Comparison of ENCODE assay signal across 20 cellular contexts in the genomic region with DNA sequence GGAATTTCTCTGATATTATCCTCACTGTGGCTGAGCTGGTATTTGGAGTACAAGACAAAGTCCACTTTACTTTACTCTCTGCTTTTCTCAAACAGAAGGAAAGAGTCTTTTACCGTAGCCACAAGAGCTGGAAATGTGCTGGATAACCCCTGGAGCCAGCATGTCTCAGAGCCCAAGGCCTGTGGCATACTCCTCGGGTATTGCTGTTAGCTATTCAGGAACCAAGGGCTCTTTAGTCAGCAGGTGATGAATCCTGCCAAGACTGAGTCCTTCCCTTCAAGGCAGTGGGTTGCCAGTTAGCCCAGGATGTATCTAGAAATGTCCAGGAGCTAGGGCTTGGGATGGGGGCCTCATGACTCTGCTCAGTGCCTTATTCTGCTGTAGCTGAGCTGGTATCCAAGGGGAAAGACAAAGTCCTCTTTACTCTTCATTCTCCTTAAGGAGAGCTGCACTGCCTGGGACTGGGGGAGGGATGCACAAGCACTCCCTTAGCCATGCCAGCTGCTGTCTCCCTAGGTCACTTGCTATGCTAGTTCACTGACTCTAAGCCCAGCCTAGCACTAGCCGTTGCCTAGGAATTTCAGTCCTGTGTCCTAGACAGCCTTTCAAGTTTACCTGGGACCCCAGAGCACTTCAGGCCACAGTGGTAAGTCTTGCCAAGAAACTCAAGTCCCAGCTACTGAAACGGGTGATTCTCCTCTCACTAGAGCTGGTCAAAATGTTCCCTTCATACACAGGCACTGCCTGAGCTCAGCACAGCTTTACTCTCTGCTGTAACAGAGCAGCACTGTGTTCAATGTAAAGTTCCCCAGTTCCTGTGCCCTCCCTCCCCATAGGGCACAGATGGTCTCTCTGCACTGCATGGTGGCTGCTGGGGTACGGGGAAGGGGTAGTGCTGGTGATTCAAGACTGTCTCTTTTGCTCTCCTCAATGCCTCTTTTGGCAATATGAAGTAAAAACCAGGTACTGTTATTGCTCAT.
DNase-seq lines count a peak whose midpoint lies in the region; ATAC-seq, FAIRE-seq and TF ChIP-seq lines count a peak whose summit lies in the region.
"Had no signal": no experiment of that assay in that cellular context is flagged by ENCODE, and none has a peak within 500 bp of the region (broad histone marks: within the 10 kb centered on the region; RNA-seq: fewer than 3 reads in every experiment).

No MANE protein-coding gene starts in this region.

- no peak for FAIRE-seq in HepG2 (lab: Jason Lieb, UNC)
- FAIRE-seq: A204.1, RCC 7860 had no signal

- no peaks in the 10 kb centered on the region for H3K79me2 ChIP-seq in HepG2 (ENCODE audit: insufficient read depth, low read length)

- H3K36me3 ChIP-seq in suprapubic skin, result no peaks in the 10 kb centered on the region
- H3K36me3 ChIP-seq in HepG2 (replicated peaks in 1 of 2; ENCODE audit: control insufficient read depth in 1 of 2, insufficient read depth in 2 of 2, low read length in 2 of 2), result no peaks in the 10 kb centered on the region
- H3K36me3 ChIP-seq: BE2C had no signal

- TF ChIP-seq POLR2A in suprapubic skin (IDR thresholded peaks at IDR 0.05), result no peak
- TF ChIP-seq POLR2A in HepG2 (IDR thresholded peaks at IDR 0.05; ENCODE audit: insufficient read depth in 1 of 2, low read depth in 2 of 2, low read length in 2 of 2), result no peak

- CTCF ChIA-PET in HepG2 (lab: Yijun Ruan, JAX; ENCODE audit: low intra/inter-chr PET ratio, low total read pairs), result no interaction called here

- 76% methylated on average over 5 of the region's 5 CpGs for WGBS in suprapubic skin
- 0% methylated on average over 4 of the region's 5 CpGs for WGBS in HepG2 (ENCODE audit: low lambda C conversion rate)

- H3K9me3 ChIP-seq in suprapubic skin (no peaks in the 10 kb centered on the region), HepG2 (ENCODE audit: low read length) (peaks cover 7% of the 10 kb centered on the region)
- H3K9me3 ChIP-seq: BE2C had no signal

- no peak for ATAC-seq in HepG2
- ATAC-seq: Right ventricle myocardium inferior had no signal

- in situ Hi-C loops in HepG2 (cut with HindIII; ENCODE audit: extremely low pct_ligation_motif_present, low pct_unique_long_range_greater_than_20kb), result no loop called here

- intact Hi-C loops in HepG2 (cut with micrococcal nuclease; ENCODE audit: unreplicated experiment), result no loop called here

- H3K27ac ChIP-seq in suprapubic skin, result no peak overlapping the region
- H3K27ac ChIP-seq in HepG2 (ENCODE audit: extremely low read length, insufficient read depth, low read length), result no peak overlapping the region

- TF ChIP-seq EP300 in suprapubic skin (IDR thresholded peaks at IDR 0.05), result no peak
- no peak for TF ChIP-seq EP300 in HepG2 (IDR thresholded peaks at IDR 0.05; ENCODE audit: low read depth in 2 of 2, low read length in 2 of 2)
- no peak for TF ChIP-seq EP300 in HepG2 (CRISPR knock-in tag; IDR thresholded peaks at IDR 0.05; ENCODE audit: borderline replicate concordance)

- H3K9ac ChIP-seq in HepG2 (ENCODE audit: insufficient read depth, low read depth, low read length), result no peak overlapping the region

- TF ChIP-seq CTCF in suprapubic skin (IDR thresholded peaks at IDR 0.05) (no peak), HepG2 (CRISPR knock-in tag; IDR thresholded peaks at IDR 0.05) (no peak)

- H3K4me3 ChIP-seq in suprapubic skin (no peak overlapping the region), HepG2 (replicated peaks in 1 of 3; ENCODE audit: insufficient read depth in 1 of 3, low read depth in 2 of 3, low read length in 3 of 3) (no peak overlapping the region)

- POLR2A ChIA-PET in HepG2 (lab: Yijun Ruan, JAX), result no interaction called here

- H3K4me1 ChIP-seq in suprapubic skin, result no peaks in the 10 kb centered on the region
- no peaks in the 10 kb centered on the region for H3K4me1 ChIP-seq in HepG2 (ENCODE audit: insufficient read depth, low read length)
- H3K4me1 ChIP-seq: BE2C had no signal

- H3K4me2 ChIP-seq in HepG2 (ENCODE audit: low read depth, low read length), result no peak overlapping the region

- no peak for TF ChIP-seq RAD21 in HepG2 (CRISPR knock-in tag; IDR thresholded peaks at IDR 0.05)

- no peak overlapping the region for H2AFZ ChIP-seq in HepG2 (ENCODE audit: low read length)

- H3K27me3 ChIP-seq in suprapubic skin (no peaks in the 10 kb centered on the region), HepG2 (ENCODE audit: control insufficient read depth in 1 of 2, insufficient read depth in 2 of 2, low read length in 2 of 2) (no peaks in the 10 kb centered on the region)
- H3K27me3 ChIP-seq: BE2C had no signal

- peak; percentile 80 for DNase-seq in DMS79 (lab: John Stamatoyannopoulos, UW)
- DNase-seq in NCI-H82 treated with DMSO at 0.1 percent for 48 hours (lab: John Stamatoyannopoulos, UW; ENCODE audit: unreplicated experiment), result peak; percentile 78
- DNase-seq in kidney tubule cell (ENCODE audit: low spot score), result peak; percentile 28
- DNase-seq in renal cortical epithelial cell (ENCODE audit: low read depth), result peak; percentile 15
- no peak for DNase-seq in NCI-H1092 (lab: John Stamatoyannopoulos, UW)
- no peak for DNase-seq in NCI-H2107 (lab: John Stamatoyannopoulos, UW)
- DNase-seq in suprapubic skin (ENCODE audit: low spot score in 2 of 2), result no peak
- no peak for DNase-seq in HepG2 (ENCODE audit: low spot score)
- DNase-seq: BE2C; CD4-positive, CD25-positive, alpha-beta regulatory T cell; H7; Karpas-422; NCI-H1436; NCI-H2029; NCI-H446 treated with DMSO at 0.1 percent for 48 hours; NCI-H69; NK-92 treated with Interleukin-12 subunit alpha and Interleukin-12 subunit beta, amount 100 ng/mL, for 24 hours had no signal

- H4K20me1 ChIP-seq in HepG2 (ENCODE audit: insufficient read depth, low read length), result no peaks in the 10 kb centered on the region

- no TSS peak for BruUV-seq in HepG2 (replicated peaks; lab: Mats Ljungman, UMichigan)

TF ChIP-seq in HepG2, 621 proteins besides CTCF, POLR2A, EP300 and RAD21:
- no peak for TF ChIP-seq FOSL1 (CRISPR knock-in tag; IDR thresholded peaks at IDR 0.05; ENCODE audit: borderline replicate concordance)
- TF ChIP-seq ZNF282 (IDR thresholded peaks at IDR 0.05; ENCODE audit: partially characterized antibody), result no peak
- TF ChIP-seq ZNF343 (CRISPR knock-in tag; IDR thresholded peaks at IDR 0.05), result no peak
- TF ChIP-seq RBM39 (IDR thresholded peaks at IDR 0.05; ENCODE audit: low read depth, low read length, poor library complexity, severe bottlenecking), result no peak
- TF ChIP-seq, protein P1, sequence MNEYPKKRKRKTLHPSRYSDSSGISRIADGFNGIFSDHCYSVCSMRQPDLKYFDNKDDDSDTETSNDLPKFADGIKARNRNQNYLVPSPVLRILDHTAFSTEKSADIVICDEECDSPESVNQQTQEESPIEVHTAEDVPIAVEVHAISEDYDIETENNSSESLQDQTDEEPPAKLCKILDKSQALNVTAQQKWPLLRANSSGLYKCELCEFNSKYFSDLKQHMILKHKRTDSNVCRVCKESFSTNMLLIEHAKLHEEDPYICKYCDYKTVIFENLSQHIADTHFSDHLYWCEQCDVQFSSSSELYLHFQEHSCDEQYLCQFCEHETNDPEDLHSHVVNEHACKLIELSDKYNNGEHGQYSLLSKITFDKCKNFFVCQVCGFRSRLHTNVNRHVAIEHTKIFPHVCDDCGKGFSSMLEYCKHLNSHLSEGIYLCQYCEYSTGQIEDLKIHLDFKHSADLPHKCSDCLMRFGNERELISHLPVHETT (CRISPR knock-in tag; conservative IDR thresholded peaks at IDR 0.05), result no peak
- no peak for TF ChIP-seq ADNP (CRISPR knock-in tag; IDR thresholded peaks at IDR 0.05)
- TF ChIP-seq MXD4 (CRISPR knock-in tag; IDR thresholded peaks at IDR 0.05), result no peak
- TF ChIP-seq, protein P2, sequence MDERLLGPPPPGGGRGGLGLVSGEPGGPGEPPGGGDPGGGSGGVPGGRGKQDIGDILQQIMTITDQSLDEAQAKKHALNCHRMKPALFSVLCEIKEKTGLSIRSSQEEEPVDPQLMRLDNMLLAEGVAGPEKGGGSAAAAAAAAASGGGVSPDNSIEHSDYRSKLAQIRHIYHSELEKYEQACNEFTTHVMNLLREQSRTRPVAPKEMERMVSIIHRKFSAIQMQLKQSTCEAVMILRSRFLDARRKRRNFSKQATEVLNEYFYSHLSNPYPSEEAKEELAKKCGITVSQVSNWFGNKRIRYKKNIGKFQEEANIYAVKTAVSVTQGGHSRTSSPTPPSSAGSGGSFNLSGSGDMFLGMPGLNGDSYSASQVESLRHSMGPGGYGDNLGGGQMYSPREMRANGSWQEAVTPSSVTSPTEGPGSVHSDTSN (CRISPR knock-in tag; IDR thresholded peaks at IDR 0.05), result no peak
- TF ChIP-seq SAFB2 (CRISPR knock-in tag; IDR thresholded peaks at IDR 0.05; ENCODE audit: borderline replicate concordance, low read depth), result no peak
- TF ChIP-seq ZNF850 (CRISPR knock-in tag; conservative IDR thresholded peaks at IDR 0.05), result no peak
- no peak for TF ChIP-seq ZNF777 (CRISPR knock-in tag; IDR thresholded peaks at IDR 0.05)
- TF ChIP-seq CENPX (CRISPR knock-in tag; IDR thresholded peaks at IDR 0.05), result no peak
- TF ChIP-seq, protein P3, sequence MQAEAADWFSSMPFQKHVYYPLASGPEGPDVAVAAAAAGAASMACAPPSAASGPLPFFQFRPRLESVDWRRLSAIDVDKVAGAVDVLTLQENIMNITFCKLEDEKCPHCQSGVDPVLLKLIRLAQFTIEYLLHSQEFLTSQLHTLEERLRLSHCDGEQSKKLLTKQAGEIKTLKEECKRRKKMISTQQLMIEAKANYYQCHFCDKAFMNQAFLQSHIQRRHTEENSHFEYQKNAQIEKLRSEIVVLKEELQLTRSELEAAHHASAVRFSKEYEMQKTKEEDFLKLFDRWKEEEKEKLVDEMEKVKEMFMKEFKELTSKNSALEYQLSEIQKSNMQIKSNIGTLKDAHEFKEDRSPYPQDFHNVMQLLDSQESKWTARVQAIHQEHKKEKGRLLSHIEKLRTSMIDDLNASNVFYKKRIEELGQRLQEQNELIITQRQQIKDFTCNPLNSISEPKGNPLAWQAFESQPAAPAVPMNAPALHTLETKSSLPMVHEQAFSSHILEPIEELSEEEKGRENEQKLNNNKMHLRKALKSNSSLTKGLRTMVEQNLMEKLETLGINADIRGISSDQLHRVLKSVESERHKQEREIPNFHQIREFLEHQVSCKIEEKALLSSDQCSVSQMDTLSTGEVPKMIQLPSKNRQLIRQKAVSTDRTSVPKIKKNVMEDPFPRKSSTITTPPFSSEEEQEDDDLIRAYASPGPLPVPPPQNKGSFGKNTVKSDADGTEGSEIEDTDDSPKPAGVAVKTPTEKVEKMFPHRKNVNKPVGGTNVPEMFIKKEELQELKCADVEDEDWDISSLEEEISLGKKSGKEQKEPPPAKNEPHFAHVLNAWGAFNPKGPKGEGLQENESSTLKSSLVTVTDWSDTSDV (CRISPR knock-in tag; IDR thresholded peaks at IDR 0.05), result no peak

Comparison
In these comparisons a context has a peak if more than half of its experiments do, and no peak if none do; other contexts are left out.
1. DNase-seq: peak in DMS79 (single experiment), NCI-H82 treated with DMSO at 0.1 percent for 48 hours (single experiment), kidney tubule cell (single experiment) and renal cortical epithelial cell (single experiment); none in NCI-H1092 (single experiment), NCI-H2107 (single experiment), suprapubic skin (0 of 2) and HepG2 (single experiment).